In genomic region chr15:57865294-57865693, GRCh38 we compare ENCODE assay signal across 8 cellular contexts.
A peak's percentile ranks its signal among the peaks of the same experiment; 100 is the strongest.
DNase-seq lines count a peak whose midpoint lies in the region; ATAC-seq and TF ChIP-seq lines count a peak whose summit lies in the region.
"Had no signal": no experiment of that assay in that cellular context is flagged by ENCODE, and none has a peak within 500 bp of the region (broad histone marks: within the 10 kb centered on the region; RNA-seq: fewer than 3 reads in every experiment).

No MANE protein-coding gene starts in this region.

- H3K36me3 Mint-ChIP-seq in osteocyte (ENCODE audit: unreplicated experiment), result no peaks in the 10 kb centered on the region

- H3K4me3 Mint-ChIP-seq in osteocyte (ENCODE audit: unreplicated experiment), result no peak overlapping the region

- TF ChIP-seq POLR2A in NB4 (IDR thresholded peaks at IDR 0.05; ENCODE audit: extremely low read depth, insufficient read length), result no peak

- ATAC-seq in GM18498 (IDR thresholded peaks at IDR 0.05; ENCODE audit: unreplicated experiment), result no peak

- no peaks in the 10 kb centered on the region for H3K9me3 Mint-ChIP-seq in osteocyte (ENCODE audit: unreplicated experiment)

- TF ChIP-seq CTCF in GM12865 (IDR thresholded peaks at IDR 0.05; ENCODE audit: insufficient read depth, low read depth, low read length, missing control alignments) (peak; percentile 54), NB4 (IDR thresholded peaks at IDR 0.05; ENCODE audit: low read depth, low read length) (peak; percentile 50), epithelial cell of esophagus (IDR thresholded peaks at IDR 0.05; ENCODE audit: insufficient read depth, low read depth, low read length, missing control alignments) (peak; percentile 62), osteocyte (IDR thresholded peaks at IDR 0.05) (peak; percentile 32)

- no peak overlapping the region for H3K4me3 ChIP-seq in GM12865 (ENCODE audit: low read depth, low read length)
- H3K4me3 ChIP-seq in NB4 (ENCODE audit: low read depth, low read length), result no peak overlapping the region
- H3K4me3 ChIP-seq in epithelial cell of esophagus (ENCODE audit: low read length), result no peak overlapping the region

- DNase-seq in GM12865 (ENCODE audit: low read depth) (peak; percentile 5), NB4 (ENCODE audit: low read depth) (peak; percentile 2), epithelial cell of esophagus (ENCODE audit: low read depth) (peak; percentile 22), osteocyte (ENCODE audit: extremely low spot score, unreplicated experiment) (no peak), NCI-H2227 treated with DMSO at 0.1 percent for 48 hours (lab: John Stamatoyannopoulos, UW) (no peak)
- DNase-seq in stimulated activated CD4-positive, alpha-beta T cell treated with anti-CD3 and anti-CD28 coated beads, Interleukin-15, amount 100 ng/mL, for 24 hours, result no peak
- DNase-seq: T-helper 9 cell had no signal

- peaks cover 1% of the 10 kb centered on the region for H3K4me1 Mint-ChIP-seq in osteocyte (ENCODE audit: unreplicated experiment)

- H3K27me3 Mint-ChIP-seq in osteocyte (ENCODE audit: unreplicated experiment), result peaks cover 19% of the 10 kb centered on the region

- H3K27ac Mint-ChIP-seq in osteocyte (ENCODE audit: unreplicated experiment), result no peak overlapping the region

Comparison
In these comparisons a context has a peak if more than half of its experiments do, and no peak if none do; other contexts are left out.
1. DNase-seq: peak in GM12865 (single experiment), NB4 (single experiment) and epithelial cell of esophagus (single experiment); none in osteocyte (single experiment), NCI-H2227 treated with DMSO at 0.1 percent for 48 hours (single experiment) and stimulated activated CD4-positive, alpha-beta T cell treated with anti-CD3 and anti-CD28 coated beads, Interleukin-15, amount 100 ng/mL, for 24 hours (single experiment).
2. Peak in every context shown above with its lines, with median percentiles within 50 percentile points of each other: CTCF ChIP-seq.